Comparison of ENCODE assay signal across 19 cellular contexts in the genomic region with DNA sequence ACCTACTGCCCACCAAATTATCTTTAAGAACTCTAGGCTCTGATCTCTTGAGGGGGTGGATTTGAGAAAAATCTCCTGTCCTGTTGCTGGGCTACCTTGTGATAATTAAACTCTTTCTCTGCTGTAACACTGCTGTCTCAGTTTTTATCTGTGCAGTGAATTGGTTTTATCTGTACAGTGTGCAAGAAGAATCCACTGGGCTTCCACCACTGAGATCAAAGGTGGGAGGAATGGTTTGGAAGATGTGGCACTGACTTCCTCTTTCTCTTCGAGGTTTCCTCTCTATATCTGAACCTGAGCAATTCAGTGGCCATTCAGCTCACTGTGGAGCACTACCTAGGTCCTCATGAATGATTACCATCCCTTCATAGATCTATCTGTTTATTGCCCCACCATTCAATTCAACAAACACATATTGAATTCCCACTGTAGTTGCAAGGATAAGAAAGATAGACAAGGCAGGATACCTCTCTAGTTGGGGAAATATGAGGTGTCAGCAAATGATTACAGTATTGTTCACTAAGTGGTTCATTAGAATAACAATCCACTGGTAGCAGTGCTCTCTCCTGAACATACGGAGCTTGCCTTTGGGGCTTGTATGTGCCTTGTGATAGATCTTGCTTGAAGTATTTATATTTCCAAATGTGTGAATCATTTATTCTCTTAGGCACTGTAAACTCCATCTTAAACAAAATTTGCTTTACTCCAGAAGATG.
DNase-seq lines count a peak whose midpoint lies in the region; ATAC-seq and TF ChIP-seq lines count a peak whose summit lies in the region.
"Had no signal": no experiment of that assay in that cellular context is flagged by ENCODE, and none has a peak within 500 bp of the region (broad histone marks: within the 10 kb centered on the region; RNA-seq: fewer than 3 reads in every experiment).

No MANE protein-coding gene starts in this region.

- no peaks in the 10 kb centered on the region for H3F3A ChIP-seq in GM23338 (replicated peaks; ENCODE audit: low read depth)

- no peak overlapping the region for H3K4me2 ChIP-seq in GM23338
- no peak overlapping the region for H3K4me2 ChIP-seq in IMR-90 (ENCODE audit: low read depth, low read length)
- no peak overlapping the region for H3K4me2 ChIP-seq in osteoblast (ENCODE audit: insufficient read depth, low read length)

- ATAC-seq in GM23338 (peak; percentile 29; the same call in 1 of the 3 replicates), IMR-90 (ENCODE audit: low read depth) (peak; percentile 14; the same call in 1 of the 2 replicates), HG02642 (IDR thresholded peaks at IDR 0.05; ENCODE audit: poor library complexity, unreplicated experiment) (no peak)
- ATAC-seq: natural killer cell, T-cell had no signal

- no peak overlapping the region for H2AK5ac ChIP-seq in IMR-90 (ENCODE audit: low read depth, low read length)

- H3K36me3 ChIP-seq in GM23338 (ENCODE audit: insufficient read depth) (0 out of 2 replicates have a peak, but pooled peaks cover 3% of the 10 kb centered on the region), IMR-90 (ENCODE audit: control insufficient read depth, insufficient read depth, low read length) (no peaks in the 10 kb centered on the region), adrenal gland (replicated peaks in 1 of 2) (no peaks in the 10 kb centered on the region), osteoblast (ENCODE audit: insufficient read depth, low read length) (no peaks in the 10 kb centered on the region)
- H3K36me3 ChIP-seq: esophagus muscularis mucosa had no signal

- H3K4me1 ChIP-seq in GM23338 (ENCODE audit: insufficient read depth) = 0 out of 2 replicates have a peak, but pooled peaks cover 11% of the 10 kb centered on the region
- no peaks in the 10 kb centered on the region for H3K4me1 ChIP-seq in IMR-90 (ENCODE audit: control insufficient read depth, insufficient read depth, low read length)
- peaks cover 13 to 23% of the 10 kb centered on the region in 2 donors for H3K4me1 ChIP-seq in adrenal gland (replicated peaks in 1 of 2)
- peaks cover 15% of the 10 kb centered on the region for H3K4me1 ChIP-seq in osteoblast (ENCODE audit: insufficient read depth, low read length)
- H3K4me1 ChIP-seq: esophagus muscularis mucosa, parathyroid adenoma had no signal

- no peak overlapping the region for H3K27ac Mint-ChIP-seq in GM23338
- H3K27ac Mint-ChIP-seq: activated naive CD4-positive, alpha-beta T cell treated with anti-CD3 and anti-CD28 coated beads, Interleukin-2, amount 10 ng/mL, durations not matched to agents 7 days and 5 days; memory B cell; natural killer cell had no signal

- no peak overlapping the region for H2AK9ac ChIP-seq in IMR-90 (replicated peaks; ENCODE audit: low read depth, low read length, poor library complexity)

- H3K9me1 ChIP-seq in IMR-90 (ENCODE audit: insufficient read depth, low read length) = no peaks in the 10 kb centered on the region

- H3K9ac ChIP-seq in IMR-90 (ENCODE audit: low read depth, low read length) = no peak overlapping the region
- H3K9ac ChIP-seq: parathyroid adenoma had no signal

- H2BK5ac ChIP-seq in IMR-90 (ENCODE audit: low read depth, low read length, poor library complexity, severe bottlenecking) = no peak overlapping the region

- H2AFZ ChIP-seq in GM23338 (peak overlapping the region; percentile 5), IMR-90 (replicated peaks; ENCODE audit: low read length, poor library complexity) (no peak overlapping the region), osteoblast (ENCODE audit: low read length) (peak overlapping the region; percentile 28)
- H2AFZ ChIP-seq: parathyroid adenoma had no signal

- no peak overlapping the region for H3K18ac ChIP-seq in IMR-90 (ENCODE audit: low read depth, low read length)

- DNase-seq in GM23338 (ENCODE audit: low spot score) (no peak), IMR-90 (no peak), adrenal gland (no peak), osteoblast (ENCODE audit: insufficient read length, low spot score, missing footprints) (no peak), midbrain (lab: John Stamatoyannopoulos, UW) (no peak), NCI-H524 treated with DMSO at 0.1 percent for 48 hours (lab: John Stamatoyannopoulos, UW) (no peak)
- DNase-seq: activated naive CD4-positive, alpha-beta T cell treated with anti-CD3 and anti-CD28 coated beads, Interleukin-2, amount 10 ng/mL, durations not matched to agents 7 days and 5 days; DMS79 treated with DMSO at 0.1 percent for 48 hours; effector memory CD4-positive, alpha-beta T cell; natural killer cell; NCI-H748 treated with DMSO at 0.1 percent for 48 hours; SHP77; stimulated activated CD4-positive, alpha-beta T cell treated with anti-CD3 and anti-CD28 coated beads, Interleukin-2, amount 100 ng/mL, for 24 hours; stimulated activated naive CD4-positive, alpha-beta T cell treated with Interleukin-2 at 50 U/mL for 16 hours; T-cell had no signal

- H4K91ac ChIP-seq in IMR-90 (ENCODE audit: insufficient read depth, low read depth, low read length) = no peak overlapping the region

- H2BK20ac ChIP-seq in IMR-90 (ENCODE audit: low read depth, low read length) = no peak overlapping the region

- no peaks in the 10 kb centered on the region for H3K79me1 ChIP-seq in IMR-90 (ENCODE audit: low read depth in 1 of 2, low read length in 2 of 2)

- BruUV-seq in IMR-90 (replicated peaks; lab: Mats Ljungman, UMichigan) = no TSS peak

- no peak overlapping the region for H3K4me3 ChIP-seq in GM23338
- no peak overlapping the region for H3K4me3 ChIP-seq in IMR-90 (ENCODE audit: insufficient read depth, low read depth, low read length)
- peak overlapping the region in 1 of 4 donors; percentile 14 for H3K4me3 ChIP-seq in adrenal gland
- H3K4me3 ChIP-seq in osteoblast (ENCODE audit: insufficient read depth, low read length) = no peak overlapping the region
- H3K4me3 ChIP-seq: esophagus muscularis mucosa had no signal

- no peaks in the 10 kb centered on the region for H3K27me3 ChIP-seq in GM23338 (ENCODE audit: insufficient read depth)
- no peaks in the 10 kb centered on the region; the same call in 1 of the 2 replicates for H3K27me3 ChIP-seq in IMR-90 (ENCODE audit: control insufficient read depth, insufficient read depth, low read length)
- H3K27me3 ChIP-seq in adrenal gland = no peaks in the 10 kb centered on the region
- no peaks in the 10 kb centered on the region for H3K27me3 ChIP-seq in osteoblast (ENCODE audit: insufficient read depth, low read length)
- H3K27me3 ChIP-seq: esophagus muscularis mucosa had no signal

- CTCF ChIA-PET in IMR-90 (lab: Yijun Ruan, JAX) = no interaction called here

- H3K9me3 ChIP-seq in IMR-90 (ENCODE audit: control insufficient read depth, insufficient read depth, low read length) (no peaks in the 10 kb centered on the region), adrenal gland (replicated peaks in 1 of 3) (no peaks in the 10 kb centered on the region), osteoblast (ENCODE audit: low read depth, low read length) (peaks cover 4% of the 10 kb centered on the region)

- TF ChIP-seq POLR2A in IMR-90 (IDR thresholded peaks at IDR 0.05; ENCODE audit: low read depth, low read length) (no peak), adrenal gland (IDR thresholded peaks at IDR 0.05) (no peak)

- H4K20me1 ChIP-seq in GM23338 (replicated peaks; ENCODE audit: insufficient read depth) (no peaks in the 10 kb centered on the region), IMR-90 (ENCODE audit: insufficient read depth, low read length) (no peaks in the 10 kb centered on the region), osteoblast (ENCODE audit: insufficient read depth, low read length) (no peaks in the 10 kb centered on the region)

- in situ Hi-C loops in IMR-90 (cut with MboI; ENCODE audit: low sequenced_read_pairs) = no loop called here

- H3K9me3 Mint-ChIP-seq in GM23338 = peaks cover 38% of the 10 kb centered on the region

- intact Hi-C loops in IMR-90 (cut with micrococcal nuclease) (no loop called here), adrenal gland (cut with DNase I) (no loop called here)

- H3K4me1 Mint-ChIP-seq in GM23338 = peaks cover 9% of the 10 kb centered on the region; the same call in 2 of the 3 replicates
- H3K4me1 Mint-ChIP-seq: memory B cell had no signal

- H4K5ac ChIP-seq in IMR-90 (ENCODE audit: low read depth, low read length) = no peak overlapping the region

- no peaks in the 10 kb centered on the region for H3K79me2 ChIP-seq in GM23338 (replicated peaks; ENCODE audit: insufficient read depth)
- H3K79me2 ChIP-seq in osteoblast (ENCODE audit: insufficient read depth, low read length) = no peaks in the 10 kb centered on the region
- H3K79me2 ChIP-seq: parathyroid adenoma had no signal

- H3K14ac ChIP-seq in IMR-90 (replicated peaks; ENCODE audit: low read depth, low read length) = no peak overlapping the region

- H2BK15ac ChIP-seq in IMR-90 (ENCODE audit: low read depth, low read length) = no peak overlapping the region

- WGBS in IMR-90 (ENCODE audit: extremely low coverage in 2 of 2, insufficient read length in 1 of 2), 2 experiments = no CpG with 5 or more reads among the region's 2 CpGs
- 85 to 88% (median 87%) methylated on average over 2 of the region's 2 CpGs for WGBS in adrenal gland, 4 donors

- peaks cover 38% of the 10 kb centered on the region for H3K36me3 Mint-ChIP-seq in GM23338 (ENCODE audit: low read depth)
- H3K36me3 Mint-ChIP-seq: memory B cell, natural killer cell had no signal

- no peak overlapping the region for H3K56ac ChIP-seq in IMR-90 (ENCODE audit: extremely low read depth, insufficient read depth, low read length)

- H2BK120ac ChIP-seq in IMR-90 (ENCODE audit: low read depth, low read length) = no peak overlapping the region

- H3K4ac ChIP-seq in IMR-90 (ENCODE audit: low read depth, low read length) = no peak overlapping the region

- POLR2A ChIA-PET in IMR-90 (lab: Charles Lee; ENCODE audit: unreplicated experiment) = no interaction called here

- H3K27me3 Mint-ChIP-seq in GM23338 (ENCODE audit: insufficient read depth, low read depth, poor library complexity) = no peaks in the 10 kb centered on the region
- H3K27me3 Mint-ChIP-seq: activated naive CD4-positive, alpha-beta T cell treated with anti-CD3 and anti-CD28 coated beads, Interleukin-2, amount 10 ng/mL, durations not matched to agents 7 days and 5 days; T-cell had no signal

- no peak for TF ChIP-seq CTCF in GM23338 (conservative IDR thresholded peaks at IDR 0.05; ENCODE audit: low read depth in 2 of 2)
- no peak for TF ChIP-seq CTCF in IMR-90 (conservative IDR thresholded peaks at IDR 0.05; ENCODE audit: low read depth, low read length)
- no peak for TF ChIP-seq CTCF in adrenal gland (IDR thresholded peaks at IDR 0.05)
- no peak for TF ChIP-seq CTCF in osteoblast (IDR thresholded peaks at IDR 0.05; ENCODE audit: extremely low read depth, low read depth, low read length)

- H3K23ac ChIP-seq in IMR-90 (ENCODE audit: low read depth, low read length) = no peak overlapping the region

- TF ChIP-seq RAD21 in IMR-90 (IDR thresholded peaks at IDR 0.05; ENCODE audit: low read length) = no peak

- H3K4me3 Mint-ChIP-seq in GM23338 = no peak overlapping the region
- H3K4me3 Mint-ChIP-seq: activated naive CD4-positive, alpha-beta T cell treated with anti-CD3 and anti-CD28 coated beads, Interleukin-2, amount 10 ng/mL, durations not matched to agents 7 days and 5 days; memory B cell; natural killer cell; T-cell had no signal

- no peaks in the 10 kb centered on the region for H3K9me2 ChIP-seq in GM23338 (ENCODE audit: insufficient read depth)

- H3K27ac ChIP-seq in GM23338 (ENCODE audit: low read depth) (no peak overlapping the region), IMR-90 (ENCODE audit: insufficient read depth, low read length) (no peak overlapping the region), adrenal gland (peak overlapping the region in 3 of 5 donors; percentile 62 to 74 (median 63)), osteoblast (ENCODE audit: low read depth, low read length) (peak overlapping the region; percentile 73)
- H3K27ac ChIP-seq: esophagus muscularis mucosa, parathyroid adenoma had no signal

- dilution Hi-C loops in IMR-90 (cut with HindIII; ENCODE audit: low sequenced_read_pairs, unreplicated experiment) = no loop called here

- H4K8ac ChIP-seq in IMR-90 (ENCODE audit: low read depth in 2 of 2, low read length in 2 of 2) = no peak overlapping the region

Comparison
In these comparisons a context has a peak if more than half of its experiments do, and no peak if none do; other contexts are left out.
1. H3K27ac ChIP-seq: peak in adrenal gland (3 of 5) and osteoblast (single experiment); none in GM23338 (single experiment) and IMR-90 (single experiment).